In genomic region chr6:35213824-35214756, GRCh38 we compare ENCODE assay signal across 8 cellular contexts. TPM values are rescaled to one million over a fixed set of nuclear protein-coding genes. Genes with fewer than 3 reads are reported as not detected.
A peak's percentile ranks its signal among the peaks of the same experiment; 100 is the strongest.
DNase-seq lines count a peak whose midpoint lies in the region; ATAC-seq, FAIRE-seq and TF ChIP-seq lines count a peak whose summit lies in the region.

SCUBE3 (plus strand) TSS chr6:35213956; CDS start chr6:35214419, 463 bp downstream.

- no peak within 1 kb of the TSS; the same call in 1 of the 2 replicates for H2BK5ac ChIP-seq in H1 (ENCODE audit: low read depth, low read length)
- no peak within 1 kb of the TSS for H2BK5ac ChIP-seq in mesenchymal stem cell (ENCODE audit: low read depth, low read length, poor library complexity, severe bottlenecking)

- H3K27ac ChIP-seq in SJCRH30, result no peak within 1 kb of the TSS
- H3K27ac ChIP-seq in H1 (ENCODE audit: low read depth, low read length), result no peak within 1 kb of the TSS
- H3K27ac ChIP-seq in mesenchymal stem cell (ENCODE audit: low read length, poor library complexity, severe bottlenecking), result no peak within 1 kb of the TSS
- no peak within 1 kb of the TSS for H3K27ac ChIP-seq in urinary bladder (ENCODE audit: low read depth)

- peak within 1 kb of the TSS; percentile 64; the same call in 1 of the 2 replicates for H3K18ac ChIP-seq in H1 (ENCODE audit: extremely low read depth, low read length)
- peak within 1 kb of the TSS in 1 of 2 experiments; percentile 86 for H3K18ac ChIP-seq in mesenchymal stem cell (ENCODE audit: low read depth in 1 of 2, low read length in 2 of 2)

- no peak within 1 kb of the TSS for H3K56ac ChIP-seq in H1 (replicated peaks; ENCODE audit: insufficient read length, low read depth, low read length)

- H3K4me1 ChIP-seq in SJCRH30, result peaks cover 17% of the 10 kb centered on the region
- peaks cover 7 to 37% (median 29%) of the 10 kb centered on the region in 4 experiments for H3K4me1 ChIP-seq in H1 (replicated peaks in 1 of 4; ENCODE audit: control insufficient read depth in 3 of 4, insufficient read depth in 4 of 4, low read length in 3 of 4)
- H3K4me1 ChIP-seq in mesenchymal stem cell (ENCODE audit: control insufficient read depth, insufficient read depth, low read depth, low read length), result peaks cover 18% of the 10 kb centered on the region
- peaks cover 2% of the 10 kb centered on the region for H3K4me1 ChIP-seq in urinary bladder (ENCODE audit: insufficient read depth)

- H3K36me3 ChIP-seq in SJCRH30 (no peaks in the 10 kb centered on the region), H1 (ENCODE audit: control insufficient read depth in 2 of 4, insufficient read depth in 4 of 4, low read length in 3 of 4) (no peaks in the 10 kb centered on the region), mesenchymal stem cell (ENCODE audit: control insufficient read depth in 1 of 2, insufficient read depth in 2 of 2, low read depth in 1 of 2, low read length in 2 of 2) (no peaks in the 10 kb centered on the region), urinary bladder (ENCODE audit: insufficient read depth) (no peaks in the 10 kb centered on the region)

- H3K4me3 ChIP-seq in SJCRH30, result peak within 1 kb of the TSS; percentile 62
- peak within 1 kb of the TSS; percentile 45 to 74 (median 60) for H3K4me3 ChIP-seq in H1 (ENCODE audit: extremely low read depth in 1 of 4, insufficient read depth in 2 of 4, low read depth in 3 of 4, low read length in 4 of 4)
- peak within 1 kb of the TSS; percentile 61 to 82 for H3K4me3 ChIP-seq in mesenchymal stem cell (ENCODE audit: insufficient read depth in 1 of 2, low read depth in 1 of 2, low read length in 2 of 2)
- H3K4me3 ChIP-seq in urinary bladder (ENCODE audit: low read depth, low read length), result peak within 1 kb of the TSS; percentile 44

- H4K20me1 ChIP-seq in H1 (replicated peaks in 1 of 2; ENCODE audit: control insufficient read depth in 1 of 2, insufficient read depth in 2 of 2, low read length in 2 of 2), result peaks cover 2 to 17% of the 10 kb centered on the region in 2 experiments

- H2AK5ac ChIP-seq in H1 (ENCODE audit: low read depth, low read length) (no peak within 1 kb of the TSS), mesenchymal stem cell (ENCODE audit: low read length, severe bottlenecking) (no peak within 1 kb of the TSS)

- POLR2A ChIA-PET in H1 (lab: Charles Lee; ENCODE audit: partially characterized antibody), result interaction anchor here (0.9 to 2.5 kb wide), 5 partner anchors 13 to 244 kb away, joined by 3 to 9 read pairs (median 4); no protein-coding TSS in a partner anchor

- DNase-seq in AG08396 (ENCODE audit: low spot score) (peak; percentile 78), GM18507 (ENCODE audit: extremely low spot score, insufficient read length, low read depth) (peak; percentile 17), SJCRH30 (peak; percentile 52 to 55), H1 (ENCODE audit: low read depth in 1 of 2, low spot score in 2 of 2) (peak in 1 of 2 experiments; percentile 81), mesenchymal stem cell (peak; percentile 50)
- DNase-seq in activated effector memory CD4-positive, alpha-beta T cell treated with Interleukin-2 at 50 U/mL for 16 hours, result no peak

- H2BK20ac ChIP-seq in H1 (ENCODE audit: low read length), result no peak within 1 kb of the TSS

- TF ChIP-seq POLR2A in H1 (IDR thresholded peaks at IDR 0.05; ENCODE audit: control extremely low read depth in 1 of 2, low read depth in 2 of 2, low read length in 2 of 2), result no peak

- H3K9me3 ChIP-seq in SJCRH30 (replicated peaks) (no peaks in the 10 kb centered on the region), H1 (ENCODE audit: insufficient read depth in 2 of 2, low read depth in 1 of 2, low read length in 1 of 2) (no peaks in the 10 kb centered on the region), mesenchymal stem cell (ENCODE audit: control insufficient read depth, low read length) (no peaks in the 10 kb centered on the region)

- CTCF ChIA-PET in H1 (lab: Charles Lee; ENCODE audit: partially characterized antibody), result interaction anchor here (0.6 to 19.1 kb wide), 4 partner anchors 14 to 227 kb away, joined by 3 to 219 read pairs (median 32); no protein-coding TSS in a partner anchor

- WGBS in H1 (ENCODE audit: extremely low coverage in 1 of 2, insufficient coverage in 1 of 2, insufficient read length in 1 of 2, insufficient replicate concordance in 2 of 2, low coverage in 1 of 2, low lambda C conversion rate in 2 of 2, missing lambda C conversion rate in 1 of 2), 2 experiments, result 3% methylated on average over 32 of the region's 89 CpGs; no CpG with 5 or more reads in 1 of the 2 experiments
- under 1% methylated on average over 67 of the region's 89 CpGs for WGBS in mesenchymal stem cell
- under 1% methylated on average over 88 of the region's 89 CpGs for WGBS in urinary bladder

- H2BK120ac ChIP-seq in H1 (replicated peaks; ENCODE audit: low read depth, low read length), result no peak within 1 kb of the TSS
- no peak within 1 kb of the TSS for H2BK120ac ChIP-seq in mesenchymal stem cell (ENCODE audit: low read depth, low read length)

- no peaks in the 10 kb centered on the region for H3K79me2 ChIP-seq in H1 (ENCODE audit: control insufficient read depth in 1 of 2, insufficient read depth in 2 of 2, low read length in 2 of 2)

- H3K4me2 ChIP-seq in H1 (ENCODE audit: insufficient read depth in 1 of 2, low read depth in 2 of 2, low read length in 2 of 2) (peak within 1 kb of the TSS; percentile 91 to 92), mesenchymal stem cell (ENCODE audit: low read length, poor library complexity, severe bottlenecking) (peak within 1 kb of the TSS; percentile 94)

- H3K23ac ChIP-seq in H1 (ENCODE audit: insufficient read length) (no peak within 1 kb of the TSS), mesenchymal stem cell (ENCODE audit: low read length in 2 of 2) (peak within 1 kb of the TSS in 1 of 2 experiments; percentile 53)

- H4K91ac ChIP-seq in H1 (replicated peaks; ENCODE audit: insufficient read length, low read length) (peak within 1 kb of the TSS; percentile 8), mesenchymal stem cell (ENCODE audit: low read length) (peak within 1 kb of the TSS; percentile 75)

- H2BK15ac ChIP-seq in H1 (ENCODE audit: low read length), result peak within 1 kb of the TSS; percentile 81; the same call in 1 of the 2 replicates
- no peak within 1 kb of the TSS for H2BK15ac ChIP-seq in mesenchymal stem cell (ENCODE audit: low read depth, poor library complexity, severe bottlenecking)

- FAIRE-seq in GM18507 (lab: Jason Lieb, UNC) (peak; percentile 62), H1 (lab: Jason Lieb, UNC) (peak; percentile 13)

- no peak within 1 kb of the TSS for H3K14ac ChIP-seq in H1 (ENCODE audit: insufficient read length)
- H3K14ac ChIP-seq in mesenchymal stem cell (ENCODE audit: low read length in 2 of 2), result peak within 1 kb of the TSS in 1 of 2 experiments; percentile 86

- peaks cover 17% of the 10 kb centered on the region; the same call in 1 of the 2 replicates for H3K23me2 ChIP-seq in H1 (ENCODE audit: low read depth, low read length)

- peaks cover 11% of the 10 kb centered on the region for H3K27me3 ChIP-seq in SJCRH30
- H3K27me3 ChIP-seq in H1 (replicated peaks in 1 of 4; ENCODE audit: control insufficient read depth in 3 of 4, extremely low read depth in 1 of 4, insufficient read depth in 3 of 4, low read length in 3 of 4), result peaks cover 25 to 77% (median 64%) of the 10 kb centered on the region in 4 experiments
- peaks cover 41 to 68% of the 10 kb centered on the region in 2 experiments for H3K27me3 ChIP-seq in mesenchymal stem cell (ENCODE audit: control insufficient read depth in 1 of 2, insufficient read depth in 1 of 2, low read length in 2 of 2)

- no peak for ATAC-seq in HG03342 (IDR thresholded peaks at IDR 0.05; ENCODE audit: unreplicated experiment)

- H2BK12ac ChIP-seq in H1 (ENCODE audit: low read depth, low read length), result peak within 1 kb of the TSS; percentile 68; the same call in 1 of the 2 replicates
- peak within 1 kb of the TSS in 1 of 2 experiments; percentile 37 for H2BK12ac ChIP-seq in mesenchymal stem cell (ENCODE audit: low read length in 2 of 2)

- peak within 1 kb of the TSS in 3 of 4 experiments; percentile 3 to 42 (median 38); a peak in 5 of 7 replicates for H3K9ac ChIP-seq in H1 (replicated peaks in 1 of 4; ENCODE audit: extremely low read depth in 1 of 4, low read depth in 3 of 4, low read length in 3 of 4)
- peak within 1 kb of the TSS; percentile 57 for H3K9ac ChIP-seq in mesenchymal stem cell (ENCODE audit: low read length)

- no peak within 1 kb of the TSS; the same call in 1 of the 2 replicates for H2AFZ ChIP-seq in H1 (ENCODE audit: low read length)
- H2AFZ ChIP-seq in mesenchymal stem cell (ENCODE audit: low read depth, low read length), result peak within 1 kb of the TSS; percentile 42

- H4K8ac ChIP-seq in H1 (ENCODE audit: extremely low read depth, insufficient read depth, low read length) (peak within 1 kb of the TSS; percentile 22; the same call in 1 of the 2 replicates), mesenchymal stem cell (ENCODE audit: low read length) (peak within 1 kb of the TSS; percentile 66)

- TF ChIP-seq CTCF in H1 (IDR thresholded peaks at IDR 0.05; ENCODE audit: control extremely low read depth in 1 of 3, insufficient read depth in 1 of 3, low read depth in 1 of 3, low read length in 3 of 3), result no peak

- peak within 1 kb of the TSS; percentile 12 for H4K5ac ChIP-seq in H1 (ENCODE audit: insufficient read length, low read depth, low read length)

- no peaks in the 10 kb centered on the region for H3K79me1 ChIP-seq in H1 (ENCODE audit: low read depth, low read length)
- H3K79me1 ChIP-seq in mesenchymal stem cell (replicated peaks; ENCODE audit: low read length, poor library complexity, severe bottlenecking), result no peaks in the 10 kb centered on the region

- H3K4ac ChIP-seq in H1 (replicated peaks; ENCODE audit: insufficient read length, low read depth, low read length), result no peak within 1 kb of the TSS
- no peak within 1 kb of the TSS for H3K4ac ChIP-seq in mesenchymal stem cell (ENCODE audit: low read depth in 1 of 2, low read length in 2 of 2)

- TF ChIP-seq EP300 in H1 (IDR thresholded peaks at IDR 0.05; ENCODE audit: borderline replicate concordance in 1 of 2, low read depth in 2 of 2, low read length in 2 of 2), result no peak

- no peak for TF ChIP-seq RAD21 in H1 (IDR thresholded peaks at IDR 0.05 in 1 of 2, conservative IDR thresholded peaks at IDR 0.05 in 1 of 2; ENCODE audit: low read depth in 2 of 2, low read length in 2 of 2)

RNA-seq across cellular contexts. Expression of gene SCUBE3, which starts in this region (rescaled TPM):
- total RNA-seq in SJCRH30 (2014; rRNA removed; shearing (Covaris generic)), result 0.28 and 0.36 TPM in 2 replicates
- total RNA-seq in H1 (2021; fragmentation: NEBNext Ultra II Directional; extraction: Animal tissue kit (Norgen Biotek cat#: 25700)), result 1.0 TPM in 2 replicates
- polyA plus RNA-seq in H1 (2011; rRNA removed) (0.80 and 1.1 TPM in 2 replicates), urinary bladder (8.4 TPM)
- polyA plus RNA-seq in H1 (2011; cell fraction: cytosol; rRNA removed), result 0.89 TPM
- polyA plus RNA-seq in H1 (2011; cell fraction: nucleus; rRNA removed), result 3.3 TPM
- polyA plus RNA-seq in H1 (2012, experiment 1 of 2), result 1.1 to 1.3 TPM (median 1.1 TPM) in 4 replicates
- polyA plus RNA-seq in H1 (2012, experiment 2 of 2), result 0.35 TPM
- polyA plus RNA-seq in H1 (2013, experiment 1 of 2), result 0.53 TPM
- 0.52 TPM for polyA plus RNA-seq in H1 (2013, experiment 2 of 2)
- polyA minus RNA-seq in H1 (2011; rRNA and poly(A)+ RNA removed), result 1.9 and 2.0 TPM in 2 replicates
- 1.2 TPM for polyA minus RNA-seq in H1 (2011; cell fraction: cytosol; rRNA and poly(A)+ RNA removed)
- 1.5 TPM for polyA minus RNA-seq in H1 (2011; cell fraction: nucleus; rRNA and poly(A)+ RNA removed)
- polyA plus RNA-seq in mesenchymal stem cell (2013, experiment 1 of 2), result 2.0 TPM
- 1.9 TPM for polyA plus RNA-seq in mesenchymal stem cell (2013, experiment 2 of 2)
- total RNA-seq in urinary bladder, result 3.9 TPM

Comparison
In these comparisons a context has a peak if more than half of its experiments do, and no peak if none do; other contexts are left out.
1. Peak in DNase-seq and H3K4me3 ChIP-seq in SJCRH30; RNA of the gene not detected or under 1 TPM.